Comparison of ENCODE assay signal across 27 cellular contexts in genomic region chr13:72760189-72760588, GRCh38.
"Had no signal": no experiment of that assay in that cellular context is flagged by ENCODE, and none has a peak within 500 bp of the region (broad histone marks: within the 10 kb centered on the region; RNA-seq: fewer than 3 reads in every experiment).

No MANE protein-coding gene starts in this region.

- H3K27ac Mint-ChIP-seq: activated naive CD4-positive, alpha-beta T cell treated with anti-CD3 and anti-CD28 coated beads, Interleukin-2, amount 50 U/mL, for 24 hours; activated naive CD8-positive, alpha-beta T cell treated with anti-CD3 and anti-CD28 coated beads, Interleukin-2, amount 50 U/mL, for 24 hours; activated T-helper 17 cell treated with anti-CD3 and anti-CD28 coated beads, Interleukin-2, amount 50 U/mL, for 72 hours; mesothelial cell of epicardium; stimulated activated naive B cell treated with anti-CD40 and anti-IgM and Interleukin-4, amounts not matched to agents 10 μg/mL and 1 μg/mL and 100 μg/mL, for 72 hours had no signal

- H3K4me3 Mint-ChIP-seq: activated naive CD4-positive, alpha-beta T cell treated with anti-CD3 and anti-CD28 coated beads, Interleukin-2, amount 50 U/mL, for 24 hours; activated naive CD8-positive, alpha-beta T cell treated with anti-CD3 and anti-CD28 coated beads, Interleukin-2, amount 50 U/mL, for 24 hours; activated T-helper 17 cell treated with anti-CD3 and anti-CD28 coated beads, Interleukin-2, amount 50 U/mL, for 72 hours; immature natural killer cell; mesothelial cell of epicardium; naive B cell; stimulated activated naive B cell treated with anti-CD40 and anti-IgM and Interleukin-4, amounts not matched to agents 10 μg/mL and 1 μg/mL and 100 μg/mL, for 72 hours had no signal

- H3K9me3 Mint-ChIP-seq: activated naive CD4-positive, alpha-beta T cell treated with anti-CD3 and anti-CD28 coated beads, Interleukin-2, amount 50 U/mL, for 24 hours; activated naive CD8-positive, alpha-beta T cell treated with anti-CD3 and anti-CD28 coated beads, Interleukin-2, amount 50 U/mL, for 24 hours; activated T-helper 17 cell treated with anti-CD3 and anti-CD28 coated beads, Interleukin-2, amount 50 U/mL, for 72 hours; immature natural killer cell; mesothelial cell of epicardium; naive B cell; stimulated activated naive B cell treated with anti-CD40 and anti-IgM and Interleukin-4, amounts not matched to agents 10 μg/mL and 1 μg/mL and 100 μg/mL, for 72 hours had no signal

- ATAC-seq: activated naive CD8-positive, alpha-beta T cell treated with anti-CD3 and anti-CD28 coated beads, Interleukin-2, amount 50 U/mL, for 24 hours; activated T-helper 17 cell treated with anti-CD3 and anti-CD28 coated beads, Interleukin-2, amount 50 U/mL, for 72 hours; foreskin keratinocyte; heart left ventricle; left colon; psoas muscle; stimulated activated naive B cell treated with anti-CD40 and anti-IgM and Interleukin-4, amounts not matched to agents 10 μg/mL and 1 μg/mL and 100 μg/mL, for 72 hours had no signal

- DNase-seq: activated CD4-positive, alpha-beta T cell treated with anti-CD3 and anti-CD28 coated beads for 4 hours; activated CD4-positive, alpha-beta T cell treated with anti-CD3 and anti-CD28 coated beads, Interleukin-2, amount 50 U/mL, for 4 hours; activated CD4-positive, CD25-positive, alpha-beta regulatory T cell; activated gamma-delta T cell treated with Interleukin-2 at 50 U/mL for 16 hours; activated naive CD8-positive, alpha-beta T cell treated with anti-CD3 and anti-CD28 coated beads, Interleukin-2, amount 50 U/mL, for 24 hours; amygdala; central memory CD4-positive, alpha-beta T cell; foreskin keratinocyte; heart left ventricle; hypothalamus; immature natural killer cell; kidney; left colon; mammary epithelial cell; naive B cell; ovary; psoas muscle; stimulated activated CD4-positive, alpha-beta T cell treated with anti-CD3 and anti-CD28 coated beads, Interleukin-1b, Interleukin-23, amount 100 ng/mL, for 48 hours; stimulated activated CD4-positive, alpha-beta T cell treated with anti-CD3 and anti-CD28 coated beads, Interleukin-4, amount 100 ng/mL, for 4 hours; stimulated activated CD8-positive, alpha-beta memory T cell treated with anti-CD3 and anti-CD28 coated beads, Interleukin-4, amount 100 ng/mL, for 48 hours; stimulated activated naive B cell treated with anti-CD40 and anti-IgM and Interleukin-4, amounts not matched to agents 10 μg/mL and 1 μg/mL and 100 μg/mL, for 72 hours; stomach; thyroid gland; upper lobe of left lung had no signal

- H3K4me1 Mint-ChIP-seq: activated naive CD4-positive, alpha-beta T cell treated with anti-CD3 and anti-CD28 coated beads, Interleukin-2, amount 50 U/mL, for 24 hours; activated naive CD8-positive, alpha-beta T cell treated with anti-CD3 and anti-CD28 coated beads, Interleukin-2, amount 50 U/mL, for 24 hours; activated T-helper 17 cell treated with anti-CD3 and anti-CD28 coated beads, Interleukin-2, amount 50 U/mL, for 72 hours; mesothelial cell of epicardium; stimulated activated naive B cell treated with anti-CD40 and anti-IgM and Interleukin-4, amounts not matched to agents 10 μg/mL and 1 μg/mL and 100 μg/mL, for 72 hours had no signal

- FAIRE-seq: kidney had no signal
